ENCODE assay signal across 8 cellular contexts in the genomic region with DNA sequence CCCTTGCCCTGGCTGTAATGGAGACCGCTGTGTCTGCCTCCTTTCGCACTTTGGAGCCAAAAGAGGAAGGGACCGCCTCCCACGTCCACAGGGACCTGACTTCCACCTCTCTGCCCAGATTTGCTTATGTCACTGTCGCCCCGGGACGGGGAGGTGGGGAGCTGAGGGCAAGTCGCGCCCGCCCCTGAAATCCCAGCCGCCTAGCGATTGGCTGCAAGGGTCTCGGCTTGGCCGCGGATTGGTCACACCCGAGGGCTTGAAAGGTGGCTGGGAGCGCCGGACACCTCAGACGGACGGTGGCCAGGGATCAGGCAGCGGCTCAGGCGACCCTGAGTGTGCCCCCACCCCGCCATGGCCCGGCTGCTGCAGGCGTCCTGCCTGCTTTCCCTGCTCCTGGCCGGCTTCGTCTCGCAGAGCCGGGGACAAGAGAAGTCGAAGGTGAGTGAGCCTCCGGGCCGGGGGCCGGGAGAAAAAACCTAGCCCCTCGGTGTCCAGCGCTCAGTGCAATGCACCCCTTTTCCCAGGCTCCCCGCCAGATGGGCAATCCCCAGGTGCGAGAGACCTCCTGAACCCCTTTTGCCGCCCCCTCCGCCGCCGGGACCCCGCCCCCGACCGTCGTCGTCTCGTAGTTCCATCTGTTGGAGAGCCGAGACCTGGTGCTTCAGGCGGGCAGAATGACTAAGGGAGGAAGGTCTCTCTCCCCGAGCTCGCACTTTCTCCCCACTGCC. TPM values are rescaled to one million over a fixed set of nuclear protein-coding genes. Genes with fewer than 3 reads are reported as not detected.
DNase-seq lines count a peak whose midpoint lies in the region; ATAC-seq, FAIRE-seq and TF ChIP-seq lines count a peak whose summit lies in the region.

A gene with protein sequence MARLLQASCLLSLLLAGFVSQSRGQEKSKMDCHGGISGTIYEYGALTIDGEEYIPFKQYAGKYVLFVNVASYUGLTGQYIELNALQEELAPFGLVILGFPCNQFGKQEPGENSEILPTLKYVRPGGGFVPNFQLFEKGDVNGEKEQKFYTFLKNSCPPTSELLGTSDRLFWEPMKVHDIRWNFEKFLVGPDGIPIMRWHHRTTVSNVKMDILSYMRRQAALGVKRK (plus strand): TSS at position 288 of the 728 bp plus-strand sequence. CDS start 64 bp downstream, at position 352.

- no peaks in the 10 kb centered on the region for H3K9me3 ChIP-seq in BE2C

- H3K27ac Mint-ChIP-seq in dendritic cell treated with granulocyte-macrophage colony-stimulating factor and Interleukin-4, amounts not matched to agents 40 ng/mL and 50 ng/mL, for 4 days = peak within 1 kb of the TSS; percentile 69

- TF ChIP-seq CTCF in BE2C (IDR thresholded peaks at IDR 0.05; ENCODE audit: low read depth, low read length) = no peak

- H3K36me3 Mint-ChIP-seq in dendritic cell treated with granulocyte-macrophage colony-stimulating factor and Interleukin-4, amounts not matched to agents 40 ng/mL and 50 ng/mL, for 4 days (ENCODE audit: low read depth) = peaks cover 14% of the 10 kb centered on the region

- H3K27me3 Mint-ChIP-seq in dendritic cell treated with granulocyte-macrophage colony-stimulating factor and Interleukin-4, amounts not matched to agents 40 ng/mL and 50 ng/mL, for 4 days = no peaks in the 10 kb centered on the region

- H3K4me3 ChIP-seq in BE2C (ENCODE audit: low read depth, low read length) = peak within 1 kb of the TSS; percentile 77

- H3K4me1 ChIP-seq in BE2C = no peaks in the 10 kb centered on the region

- H3K36me3 ChIP-seq in BE2C = no peaks in the 10 kb centered on the region

- intact Hi-C loops in dendritic cell treated with granulocyte-macrophage colony-stimulating factor and Interleukin-4, amounts not matched to agents 40 ng/mL and 50 ng/mL, for 4 days (cut with micrococcal nuclease) = no loop called here

- H3K4me3 Mint-ChIP-seq in dendritic cell treated with granulocyte-macrophage colony-stimulating factor and Interleukin-4, amounts not matched to agents 40 ng/mL and 50 ng/mL, for 4 days = peak within 1 kb of the TSS; percentile 77

- peak; percentile 63 for ATAC-seq in HG03558 (IDR thresholded peaks at IDR 0.05; ENCODE audit: extremely low read depth, unreplicated experiment)

- peaks cover 87% of the 10 kb centered on the region for H3K4me1 Mint-ChIP-seq in dendritic cell treated with granulocyte-macrophage colony-stimulating factor and Interleukin-4, amounts not matched to agents 40 ng/mL and 50 ng/mL, for 4 days (ENCODE audit: low read depth)

- H3K9me3 Mint-ChIP-seq in dendritic cell treated with granulocyte-macrophage colony-stimulating factor and Interleukin-4, amounts not matched to agents 40 ng/mL and 50 ng/mL, for 4 days = no peaks in the 10 kb centered on the region

- DNase-seq in BE2C (peak; percentile 86), GM19239 (ENCODE audit: insufficient read length, low spot score) (peak; percentile 48), T1000 (lab: John Stamatoyannopoulos, UW) (peak; percentile 23), left kidney (ENCODE audit: low read depth, low spot score) (peak; percentile 94), NK-92 (lab: John Stamatoyannopoulos, UW; ENCODE audit: unreplicated experiment) (no peak)
- DNase-seq in stimulated activated CD4-positive, alpha-beta T cell treated with anti-CD3 and anti-CD28 coated beads, Interleukin-15, amount 100 ng/mL, for 24 hours = peak; percentile 62

- no peaks in the 10 kb centered on the region for H3K27me3 ChIP-seq in BE2C

- no peak for FAIRE-seq in GM19239 (lab: Jason Lieb, UNC)

RNA-seq across cellular contexts. Expression of the gene that starts here (rescaled TPM):
- 4.4 TPM for polyA plus RNA-seq in BE2C (2012; ENCODE audit: insufficient read depth, insufficient read length, low read depth)
